1 cellular context compared by ENCODE assay signal in genomic region chr10:80535671-80536360, GRCh38.
TF ChIP-seq lines count a peak whose summit lies in the region.

No MANE protein-coding gene starts in this region.

TF ChIP-seq in K562, 482 proteins besides CTCF, POLR2A, EP300 and RAD21 (continued from another document and continues in another):
- TF ChIP-seq ZBTB26 (CRISPR knock-in tag; IDR thresholded peaks at IDR 0.05): no peak
- no peak for TF ChIP-seq ILK (tag; IDR thresholded peaks at IDR 0.05; ENCODE audit: borderline replicate concordance, low read depth)
- TF ChIP-seq TRIM28 (IDR thresholded peaks at IDR 0.05): no peak
- no peak for TF ChIP-seq ZBTB5 (IDR thresholded peaks at IDR 0.05)
- TF ChIP-seq SRSF9 (IDR thresholded peaks at IDR 0.05; ENCODE audit: borderline replicate concordance, low read depth, low read length): no peak
- TF ChIP-seq PREB (CRISPR knock-in tag; IDR thresholded peaks at IDR 0.05): no peak
- 0 out of 2 replicates have a peak, but pooled peaks have one; percentile 34 for TF ChIP-seq ZNF12 (CRISPR knock-in tag; IDR thresholded peaks at IDR 0.05)
- TF ChIP-seq ZBTB7A (IDR thresholded peaks at IDR 0.05; ENCODE audit: borderline replicate concordance, control insufficient read depth, low read depth, low read length): peak; percentile 99
- TF ChIP-seq TFAM (CRISPR knock-in tag; conservative IDR thresholded peaks at IDR 0.05): no peak
- TF ChIP-seq ZNF347 (CRISPR knock-in tag; IDR thresholded peaks at IDR 0.05; ENCODE audit: low read depth): no peak
- TF ChIP-seq POLR2B (IDR thresholded peaks at IDR 0.05; ENCODE audit: low read depth, partially characterized antibody): no peak
- no peak for TF ChIP-seq MLX (CRISPR knock-in tag; conservative IDR thresholded peaks at IDR 0.05)
- TF ChIP-seq YY1 (IDR thresholded peaks at IDR 0.05; ENCODE audit: borderline replicate concordance in 1 of 3, control insufficient read depth in 1 of 3, extremely low read depth in 1 of 3, insufficient read depth in 3 of 3, insufficient read length in 1 of 3, insufficient replicate concordance in 2 of 3, low read depth in 1 of 3, low read length in 2 of 3): peak in 1 of 3 experiments; percentile 50
- no peak for TF ChIP-seq JUN (IDR thresholded peaks at IDR 0.05; ENCODE audit: borderline replicate concordance, low read depth, low read length)
- TF ChIP-seq JUN (CRISPR knock-in tag; IDR thresholded peaks at IDR 0.05; ENCODE audit: borderline replicate concordance): no peak
- no peak for TF ChIP-seq BRF1 (IDR thresholded peaks at IDR 0.05; ENCODE audit: borderline replicate concordance, extremely low read depth, insufficient read length)
- no peak for TF ChIP-seq NCOA4 (IDR thresholded peaks at IDR 0.05; ENCODE audit: partially characterized antibody)
- no peak for TF ChIP-seq SRSF3 (IDR thresholded peaks at IDR 0.05; ENCODE audit: insufficient read depth, low read length)
- no peak for TF ChIP-seq ZNF3 (CRISPR knock-in tag; IDR thresholded peaks at IDR 0.05)
- TF ChIP-seq ATF3 (IDR thresholded peaks at IDR 0.05): no peak
- TF ChIP-seq ATF3 (CRISPR knock-in tag; conservative IDR thresholded peaks at IDR 0.05): no peak
- no peak for TF ChIP-seq RBM34 (IDR thresholded peaks at IDR 0.05; ENCODE audit: borderline replicate concordance, insufficient read depth, low read length)
- TF ChIP-seq SIRT6 (IDR thresholded peaks at IDR 0.05; ENCODE audit: low read depth, low read length): no peak
- peak; percentile 40; the same call in 1 of the 2 replicates for TF ChIP-seq HCFC1 (IDR thresholded peaks at IDR 0.05; ENCODE audit: low read depth, low read length)
- TF ChIP-seq ESRRB (CRISPR knock-in tag; IDR thresholded peaks at IDR 0.05; ENCODE audit: borderline replicate concordance): no peak
- no peak for TF ChIP-seq ZNF57 (CRISPR knock-in tag; IDR thresholded peaks at IDR 0.05)
- TF ChIP-seq CTCFL (IDR thresholded peaks at IDR 0.05; ENCODE audit: borderline replicate concordance, insufficient read depth, low read depth, low read length, poor library complexity, severe bottlenecking): peak; percentile 96
- TF ChIP-seq UBTF (IDR thresholded peaks at IDR 0.05; ENCODE audit: borderline replicate concordance in 1 of 2, low read depth in 2 of 2, low read length in 2 of 2): 0 out of 4 replicates have a peak, but pooled peaks of 1 of the 2 experiments have one; percentile 23
- no peak for TF ChIP-seq CSDE1 (IDR thresholded peaks at IDR 0.05)
- no peak for TF ChIP-seq ZNF282 (CRISPR knock-in tag; IDR thresholded peaks at IDR 0.05)
- no peak for TF ChIP-seq MXD1 (CRISPR knock-in tag; IDR thresholded peaks at IDR 0.05; ENCODE audit: borderline replicate concordance, poor library complexity, severe bottlenecking)
- no peak for TF ChIP-seq HES1 (IDR thresholded peaks at IDR 0.05; ENCODE audit: low read depth)
- TF ChIP-seq HSF4 (CRISPR knock-in tag; IDR thresholded peaks at IDR 0.05; ENCODE audit: borderline replicate concordance): no peak
- TF ChIP-seq ZSCAN32 (CRISPR knock-in tag; IDR thresholded peaks at IDR 0.05): no peak
- no peak for TF ChIP-seq ESRRA (IDR thresholded peaks at IDR 0.05; ENCODE audit: borderline replicate concordance, low read depth)
- 0 out of 2 replicates have a peak, but pooled peaks have one; percentile 18 for TF ChIP-seq HDAC8 (tag; IDR thresholded peaks at IDR 0.05)
- TF ChIP-seq SP1 (CRISPR knock-in tag; IDR thresholded peaks at IDR 0.05): no peak
- TF ChIP-seq RBM22 (IDR thresholded peaks at IDR 0.05; ENCODE audit: low read depth, low read length, poor library complexity, severe bottlenecking): no peak
- no peak for TF ChIP-seq ELF4 (CRISPR knock-in tag; IDR thresholded peaks at IDR 0.05)
- peak; percentile 49; the same call in 1 of the 2 replicates for TF ChIP-seq PHF8 (IDR thresholded peaks at IDR 0.05; ENCODE audit: borderline replicate concordance, low read length)
- TF ChIP-seq ZNF586 (CRISPR knock-in tag; conservative IDR thresholded peaks at IDR 0.05): no peak
- no peak for TF ChIP-seq SIX5 (IDR thresholded peaks at IDR 0.05; ENCODE audit: borderline replicate concordance in 1 of 2, insufficient read depth in 1 of 2, low read depth in 1 of 2, low read length in 2 of 2)
- no peak for TF ChIP-seq ZNF24 (IDR thresholded peaks at IDR 0.05)
- TF ChIP-seq ZNF217 (CRISPR knock-in tag; IDR thresholded peaks at IDR 0.05): no peak
- TF ChIP-seq CAMTA2 (CRISPR knock-in tag; conservative IDR thresholded peaks at IDR 0.05): no peak
- 0 out of 2 replicates have a peak, but pooled peaks have one; percentile 26 for TF ChIP-seq ZNF644 (tag; IDR thresholded peaks at IDR 0.05; ENCODE audit: low read depth)
- no peak for TF ChIP-seq PYGO2 (tag; IDR thresholded peaks at IDR 0.05)
- TF ChIP-seq MCM7 (IDR thresholded peaks at IDR 0.05): no peak
- no peak for TF ChIP-seq BRD9 (IDR thresholded peaks at IDR 0.05; ENCODE audit: low read depth, partially characterized antibody)
- no peak for TF ChIP-seq PRPF4 (IDR thresholded peaks at IDR 0.05; ENCODE audit: insufficient read depth, low read depth, low read length, poor library complexity, severe bottlenecking)
- no peak for TF ChIP-seq E2F4 (CRISPR knock-in tag; IDR thresholded peaks at IDR 0.05; ENCODE audit: low read depth)
- no peak for TF ChIP-seq STAT6 (CRISPR knock-in tag; IDR thresholded peaks at IDR 0.05)
- TF ChIP-seq WHSC1 (IDR thresholded peaks at IDR 0.05; ENCODE audit: low read length): no peak
- no peak for TF ChIP-seq CBX8 (IDR thresholded peaks at IDR 0.05; ENCODE audit: borderline replicate concordance, extremely low read depth, low read depth, low read length, poor library complexity, severe bottlenecking)
- TF ChIP-seq RFX1 (IDR thresholded peaks at IDR 0.05): no peak
- no peak for TF ChIP-seq POU5F1 (IDR thresholded peaks at IDR 0.05; ENCODE audit: borderline replicate concordance, low read depth, low read length, partially characterized antibody)
